Comparison of ENCODE assay signal across 8 cellular contexts in genomic region chr9:73152445-73152844, GRCh38. TPM values are rescaled to one million over a fixed set of nuclear protein-coding genes. Genes with fewer than 3 reads are reported as not detected.
A peak's percentile ranks its signal among the peaks of the same experiment; 100 is the strongest.
DNase-seq lines count a peak whose midpoint lies in the region; TF ChIP-seq lines count a peak whose summit lies in the region.

No MANE protein-coding gene starts in this region.

- no peak overlapping the region for H3K9ac ChIP-seq in parathyroid adenoma

- no peaks in the 10 kb centered on the region for H3K9me3 ChIP-seq in SJCRH30 (replicated peaks)
- no peaks in the 10 kb centered on the region for H3K9me3 ChIP-seq in esophagus muscularis mucosa
- H3K9me3 ChIP-seq in parathyroid adenoma (ENCODE audit: control insufficient read depth, low read length), result no peaks in the 10 kb centered on the region

- H3K79me2 ChIP-seq in parathyroid adenoma, result no peaks in the 10 kb centered on the region

- H3K27me3 ChIP-seq in SJCRH30 (no peaks in the 10 kb centered on the region), esophagus muscularis mucosa (no peaks in the 10 kb centered on the region), parathyroid adenoma (ENCODE audit: control insufficient read depth, insufficient read depth, low read length) (no peaks in the 10 kb centered on the region), H7 (ENCODE audit: control insufficient read depth, insufficient read depth, low read length) (no peaks in the 10 kb centered on the region)

- DNase-seq in EH (ENCODE audit: low read depth), result peak; percentile 86
- peak in 1 of 2 experiments; percentile 44 for DNase-seq in SJCRH30
- no peak for DNase-seq in esophagus muscularis mucosa (ENCODE audit: extremely low spot score)
- no peak for DNase-seq in activated effector memory CD4-positive, alpha-beta T cell treated with Interleukin-2 at 50 U/mL for 16 hours
- no peak for DNase-seq in stimulated activated CD4-positive, alpha-beta T cell treated with anti-CD3 and anti-CD28 coated beads, Interleukin-2, amount 100 ng/mL, for 24 hours
- DNase-seq in H7, result no peak
- DNase-seq in CD1c-positive myeloid dendritic cell (ENCODE audit: extremely low spot score), result no peak

- H3K4me1 ChIP-seq in SJCRH30, result peaks cover 54% of the 10 kb centered on the region
- peaks cover 11 to 77% (median 65%) of the 10 kb centered on the region in 4 donors for H3K4me1 ChIP-seq in esophagus muscularis mucosa
- H3K4me1 ChIP-seq in parathyroid adenoma, result no peaks in the 10 kb centered on the region

- no peak overlapping the region for H2AFZ ChIP-seq in parathyroid adenoma

- peak overlapping the region; percentile 58 for H3K27ac ChIP-seq in SJCRH30
- peak overlapping the region; percentile 65 to 76 (median 70) for H3K27ac ChIP-seq in esophagus muscularis mucosa (replicated peaks in 1 of 4)
- peak overlapping the region; percentile 54 for H3K27ac ChIP-seq in parathyroid adenoma

- H3K4me3 ChIP-seq in SJCRH30 (peak overlapping the region; percentile 51), esophagus muscularis mucosa (peak overlapping the region; percentile 46 to 64 (median 56)), parathyroid adenoma (ENCODE audit: low read depth, low read length) (peak overlapping the region; percentile 11), H7 (ENCODE audit: insufficient read depth, low read depth, low read length) (no peak overlapping the region)

- 8% methylated on average over 1 of the region's 1 CpG for WGBS in esophagus muscularis mucosa

- TF ChIP-seq EP300 in esophagus muscularis mucosa (IDR thresholded peaks at IDR 0.05), result no peak

- H3K36me3 ChIP-seq in SJCRH30 (no peaks in the 10 kb centered on the region; the same call in 1 of the 2 replicates), esophagus muscularis mucosa (no peaks in the 10 kb centered on the region), parathyroid adenoma (ENCODE audit: control insufficient read depth, insufficient read depth, low read length) (no peaks in the 10 kb centered on the region), H7 (replicated peaks; ENCODE audit: control insufficient read depth, insufficient read depth, low read length) (no peaks in the 10 kb centered on the region)

- intact Hi-C loops in esophagus muscularis mucosa (cut with DNase I), result loop anchor here (10.0 kb wide), 1 partner anchor 118 kb away; no protein-coding TSS in a partner anchor

- no peak for TF ChIP-seq POLR2A in esophagus muscularis mucosa (IDR thresholded peaks at IDR 0.05; ENCODE audit: low read depth)

- peak overlapping the region; percentile 34 for H3K4me2 ChIP-seq in parathyroid adenoma (ENCODE audit: low read length)

- TF ChIP-seq CTCF in esophagus muscularis mucosa (IDR thresholded peaks at IDR 0.05) (no peak), parathyroid adenoma (IDR thresholded peaks at IDR 0.05) (no peak)

RNA-seq across cellular contexts. Expression of gene ANXA1, which starts 0.8 kb away (rescaled TPM):
- 28.1 and 34.4 TPM in 2 replicates for total RNA-seq in SJCRH30 (2014; rRNA removed; shearing (Covaris generic))
- total RNA-seq in esophagus muscularis mucosa, result 100 to 1,000 TPM; 226 to 262 (median 231) TPM
- total RNA-seq in H7 (2014; rRNA removed; shearing (Covaris generic)), result 4.7 and 6.6 TPM in 2 replicates
